ENCODE assay signal across 18 cellular contexts in the genomic region with DNA sequence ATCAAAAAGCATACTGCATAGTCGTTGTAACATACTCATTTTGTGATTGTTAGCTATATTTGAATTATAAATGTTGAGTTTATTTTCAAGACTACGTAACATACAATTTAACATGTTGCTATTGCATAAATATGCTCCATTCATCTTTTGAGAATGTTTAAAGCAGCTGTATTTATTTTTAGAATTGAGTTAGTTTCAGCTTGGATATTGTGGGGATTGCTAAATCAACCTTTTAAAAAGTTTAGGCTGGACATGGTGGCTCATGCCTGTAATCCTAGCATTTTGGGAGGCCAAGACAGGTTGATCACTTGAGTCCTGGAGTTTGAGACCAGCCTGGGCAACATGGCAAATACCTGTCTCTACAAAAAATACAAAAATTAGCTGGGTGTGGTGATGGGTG.
"Had no signal": no experiment of that assay in that cellular context is flagged by ENCODE, and none has a peak within 500 bp of the region (broad histone marks: within the 10 kb centered on the region; RNA-seq: fewer than 3 reads in every experiment).

No MANE protein-coding gene starts in this region.

- H3K9me3 ChIP-seq: neutrophil, right atrium auricular region, sigmoid colon, thoracic aorta, transverse colon had no signal

- H3K4me1 ChIP-seq: right atrium auricular region, sigmoid colon, stomach, transverse colon had no signal

- ATAC-seq: foreskin keratinocyte; left colon; left ventricle myocardium superior; naive thymus-derived CD8-positive, alpha-beta T cell had no signal

- H3K27me3 ChIP-seq: dorsolateral prefrontal cortex, foreskin keratinocyte, neutrophil, right atrium auricular region, sigmoid colon, stomach, transverse colon had no signal

- DNase-seq: dorsolateral prefrontal cortex; effector CD8-positive, alpha-beta T cell; foreskin keratinocyte; left colon; left ventricle myocardium superior; naive thymus-derived CD8-positive, alpha-beta T cell; sigmoid colon; small intestine; stimulated activated CD4-positive, alpha-beta T cell treated with anti-CD3 and anti-CD28 coated beads, Interleukin-12 subunit alpha, Interleukin-12 subunit beta, amount 100 ng/mL, for 4 hours; stimulated activated naive CD4-positive, alpha-beta T cell; stomach; substantia nigra; transverse colon had no signal

- H3K27ac ChIP-seq: coronary artery, dorsolateral prefrontal cortex, foreskin keratinocyte, neutrophil, right atrium auricular region, sigmoid colon, stomach, thoracic aorta, transverse colon had no signal

- H3K4me3 ChIP-seq: coronary artery, dorsolateral prefrontal cortex, lung, right atrium auricular region, sigmoid colon, stomach, thoracic aorta, transverse colon had no signal

- H3K36me3 ChIP-seq: neutrophil, thoracic aorta, transverse colon had no signal
